In the genomic region with DNA sequence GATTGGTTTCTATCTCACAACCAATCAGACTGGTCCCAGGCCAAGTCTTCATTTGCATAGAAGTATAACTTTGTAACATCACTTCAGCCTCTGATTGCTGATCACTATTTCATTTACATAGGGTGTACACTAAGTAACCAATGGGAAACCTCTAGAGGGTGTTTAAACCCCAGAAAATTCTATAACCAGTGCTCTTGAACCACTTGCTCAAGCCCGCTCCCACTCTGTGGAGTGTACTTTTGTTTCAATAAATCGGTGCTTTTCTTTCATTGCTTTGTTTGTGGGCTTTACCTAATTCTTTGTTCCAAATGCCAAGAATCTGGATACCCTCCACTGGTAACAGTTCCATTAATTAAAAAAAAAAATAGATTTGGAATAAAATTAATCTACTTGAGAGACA, we compare ENCODE assay signal across 11 cellular contexts.
"Had no signal": no experiment of that assay in that cellular context is flagged by ENCODE, and none has a peak within 500 bp of the region (broad histone marks: within the 10 kb centered on the region; RNA-seq: fewer than 3 reads in every experiment).

No MANE protein-coding gene starts in this region.

- H3K4me2 ChIP-seq: GM23338 had no signal

- H3K9me3 ChIP-seq: HAP-1 had no signal

- H2AFZ ChIP-seq: GM23248, GM23338 had no signal

- ATAC-seq: GM23338, HCT116 had no signal

- H3K27ac ChIP-seq: GM23248 had no signal

- H3K36me3 ChIP-seq: HAP-1 had no signal

- H3K9ac ChIP-seq: GM23248 had no signal

- H3K4me1 ChIP-seq: HAP-1 had no signal

- FAIRE-seq: H1, H54 had no signal

- DNase-seq: GM23248, GOT3, H7, H9, HCEC 1CT, HFFc6 had no signal

- H3K4me3 ChIP-seq: GM23248, GM23338, HAP-1 had no signal
